Comparison of ENCODE assay signal across 1 cellular context in the genomic region with DNA sequence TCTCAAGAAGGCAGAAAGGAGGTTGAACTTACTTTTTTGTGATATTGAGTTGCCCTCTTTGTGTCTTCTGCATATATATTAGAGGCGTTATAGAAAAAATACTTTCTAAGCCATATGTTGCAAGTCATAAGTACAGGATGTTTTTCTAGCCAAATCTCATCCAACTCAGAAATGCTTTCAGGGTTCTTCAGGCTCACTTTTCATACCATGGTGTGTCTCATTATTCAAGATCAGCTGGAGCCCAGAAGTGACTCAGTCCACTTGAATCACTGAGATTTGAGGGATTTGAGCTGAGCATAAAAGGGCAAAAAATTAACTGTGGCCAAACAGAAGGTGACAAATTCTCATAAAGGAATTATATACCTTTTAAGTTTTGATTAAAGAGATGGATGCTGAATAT.
TF ChIP-seq lines count a peak whose summit lies in the region.

No MANE protein-coding gene starts in this region.

TF ChIP-seq in SK-N-SH, 30 proteins besides CTCF, POLR2A, EP300 and RAD21 (continued from another document):
- no peak for TF ChIP-seq ZBTB33 (IDR thresholded peaks at IDR 0.05; ENCODE audit: borderline replicate concordance, low read depth)
- peak; percentile 72; the same call in 1 of the 2 replicates for TF ChIP-seq RXRA (IDR thresholded peaks at IDR 0.05; ENCODE audit: borderline replicate concordance, low read depth)
- TF ChIP-seq RCOR1 (IDR thresholded peaks at IDR 0.05; ENCODE audit: low read length) = no peak
- TF ChIP-seq NFIC (IDR thresholded peaks at IDR 0.05; ENCODE audit: borderline replicate concordance) = peak; percentile 76
- TF ChIP-seq JUND (IDR thresholded peaks at IDR 0.05) = peak; percentile 91
- peak; percentile 87 for TF ChIP-seq TCF12 (IDR thresholded peaks at IDR 0.05)
TF ChIP-seq in SK-N-SH: peak in this region for 8.
